22 cellular contexts compared by ENCODE assay signal in the genomic region with DNA sequence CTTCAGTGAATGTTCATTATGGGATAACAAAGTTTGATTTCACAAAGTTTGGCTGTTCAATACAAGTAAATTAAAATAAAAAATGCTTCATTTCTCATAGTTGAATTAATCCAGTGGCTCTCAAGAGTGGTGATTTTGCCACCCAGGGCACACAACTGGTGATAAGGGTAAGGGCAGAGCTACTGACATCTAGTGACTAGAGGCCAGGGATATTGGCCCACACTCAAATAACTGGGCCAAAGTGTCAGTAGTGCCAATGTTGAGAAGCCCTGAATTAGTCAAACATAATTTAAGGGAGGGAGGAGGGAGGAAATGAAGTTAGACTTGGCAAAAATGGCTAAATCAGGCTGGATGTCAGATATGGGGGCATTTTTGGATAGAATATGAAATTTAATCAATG.
"Had no signal": no experiment of that assay in that cellular context is flagged by ENCODE, and none has a peak within 500 bp of the region (broad histone marks: within the 10 kb centered on the region; RNA-seq: fewer than 3 reads in every experiment).

No MANE protein-coding gene starts in this region.

- H3K4me3 ChIP-seq: colonic mucosa, esophagus squamous epithelium, gastrocnemius medialis, heart right ventricle, left ventricle myocardium inferior, lower lobe of right lung, mucosa of descending colon had no signal

- H3K9me3 ChIP-seq: colonic mucosa, gastrocnemius medialis had no signal

- H3K4me1 ChIP-seq: colonic mucosa, esophagus squamous epithelium, gastrocnemius medialis, left ventricle myocardium inferior, lower lobe of right lung had no signal

- ATAC-seq: effector memory CD8-positive, alpha-beta T cell; esophagus mucosa; gastrocnemius medialis; lower lobe of right lung; mucosa of descending colon had no signal

- H3K27me3 ChIP-seq: colonic mucosa, esophagus squamous epithelium, gastrocnemius medialis, heart right ventricle had no signal

- H3K36me3 ChIP-seq: colonic mucosa, esophagus squamous epithelium, gastrocnemius medialis, heart right ventricle, left ventricle myocardium inferior, lower lobe of right lung had no signal

- DNase-seq: colonic mucosa; cortex of kidney; effector CD8-positive, alpha-beta T cell; effector memory CD8-positive, alpha-beta T cell; endodermal cell; erythroblast; esophagus squamous epithelium; foreskin fibroblast; foreskin melanocyte; gastrocnemius medialis; glutamatergic neuron; head of caudate nucleus; hippocampal formation; left cardiac atrium; left ventricle myocardium inferior; lower lobe of right lung; mesenchymal stem cell; mucosa of descending colon; naive B cell had no signal

- H3K27ac ChIP-seq: colonic mucosa, epithelial cell of prostate, esophagus squamous epithelium, gastrocnemius medialis, heart right ventricle, left ventricle myocardium inferior, lower lobe of right lung had no signal
